In the genomic region with DNA sequence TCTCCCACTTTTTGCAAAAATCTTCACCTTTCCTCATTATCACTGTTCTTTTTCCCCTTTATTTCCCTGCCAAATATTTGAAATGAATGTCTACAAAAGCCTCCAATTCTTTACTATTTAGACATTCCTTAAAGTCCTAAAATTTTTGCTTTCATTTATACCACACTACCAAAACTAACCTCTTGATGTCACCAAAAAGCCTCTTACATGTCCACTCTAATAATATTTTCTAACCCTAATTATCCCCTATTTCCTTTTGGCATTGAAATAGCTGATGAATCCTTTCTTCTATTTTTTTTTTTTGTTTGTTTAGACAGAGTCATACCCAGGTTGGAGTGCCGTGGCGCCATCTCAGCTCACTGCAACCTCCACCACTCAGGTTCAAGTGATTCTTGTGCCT, we compare ENCODE assay signal across 12 cellular contexts. TPM values are rescaled to one million over a fixed set of nuclear protein-coding genes. Genes with fewer than 3 reads are reported as not detected.
DNase-seq lines count a peak whose midpoint lies in the region; ATAC-seq and TF ChIP-seq lines count a peak whose summit lies in the region.
"Had no signal": no experiment of that assay in that cellular context is flagged by ENCODE, and none has a peak within 500 bp of the region (broad histone marks: within the 10 kb centered on the region; RNA-seq: fewer than 3 reads in every experiment).

No MANE protein-coding gene starts in this region.

- DNase-seq in stimulated activated naive CD8-positive, alpha-beta T cell treated with anti-CD3 and anti-CD28 coated beads, Interleukin-15, Interleukin-2, amounts not matched to agents 100 U/mL and 50 U/mL, for 24 hours = no peak
- peak; percentile 15 for DNase-seq in NCI-H2196 (lab: John Stamatoyannopoulos, UW; ENCODE audit: unreplicated experiment)
- DNase-seq in epithelial cell of proximal tubule (ENCODE audit: low read depth) = no peak
- DNase-seq in upper lobe of right lung = no peak
- DNase-seq in NCI-H524 (lab: John Stamatoyannopoulos, UW) = no peak
- DNase-seq in NCI-H128 (lab: John Stamatoyannopoulos, UW; ENCODE audit: unreplicated experiment) = no peak
- DNase-seq: mesenchymal stem cell, NCI-H1105, T-helper 17 cell had no signal

- no peaks in the 10 kb centered on the region for H3K9me3 ChIP-seq in upper lobe of right lung

- H3K4me3 Mint-ChIP-seq in stimulated activated naive CD8-positive, alpha-beta T cell treated with anti-CD3 and anti-CD28 coated beads, Interleukin-15, Interleukin-2, amounts not matched to agents 100 ng/mL and 50 ng/mL, for 24 hours = no peak overlapping the region
- H3K4me3 Mint-ChIP-seq: T-helper 17 cell had no signal

- no peaks in the 10 kb centered on the region for H3K4me1 Mint-ChIP-seq in stimulated activated naive CD8-positive, alpha-beta T cell treated with anti-CD3 and anti-CD28 coated beads, Interleukin-15, Interleukin-2, amounts not matched to agents 100 ng/mL and 50 ng/mL, for 24 hours (ENCODE audit: low read depth)

- peak overlapping the region; percentile 50 for H3K27ac Mint-ChIP-seq in stimulated activated naive CD8-positive, alpha-beta T cell treated with anti-CD3 and anti-CD28 coated beads, Interleukin-15, Interleukin-2, amounts not matched to agents 100 ng/mL and 50 ng/mL, for 24 hours
- H3K27ac Mint-ChIP-seq: T-helper 17 cell had no signal

- peaks cover 34% of the 10 kb centered on the region for H3K27me3 Mint-ChIP-seq in stimulated activated naive CD8-positive, alpha-beta T cell treated with anti-CD3 and anti-CD28 coated beads, Interleukin-15, Interleukin-2, amounts not matched to agents 100 ng/mL and 50 ng/mL, for 24 hours

- H3K4me1 ChIP-seq in upper lobe of right lung = no peaks in the 10 kb centered on the region

- H3K27ac ChIP-seq in upper lobe of right lung = no peak overlapping the region

- H3K4me3 ChIP-seq in epithelial cell of proximal tubule (ENCODE audit: low read depth, low read length) = no peak overlapping the region
- H3K4me3 ChIP-seq in upper lobe of right lung = no peak overlapping the region
- H3K4me3 ChIP-seq: smooth muscle cell had no signal

- intact Hi-C loops in upper lobe of right lung (cut with DNase I) = loop anchor here (5.0 kb wide), 1 partner anchor 82 kb away; no protein-coding TSS in a partner anchor

- no peaks in the 10 kb centered on the region for H3K9me3 Mint-ChIP-seq in stimulated activated naive CD8-positive, alpha-beta T cell treated with anti-CD3 and anti-CD28 coated beads, Interleukin-15, Interleukin-2, amounts not matched to agents 100 ng/mL and 50 ng/mL, for 24 hours

- peaks cover 5% of the 10 kb centered on the region for H3K27me3 ChIP-seq in upper lobe of right lung

- no peak for ATAC-seq in stimulated activated naive CD8-positive, alpha-beta T cell treated with anti-CD3 and anti-CD28 coated beads, Interleukin-15, Interleukin-2, amounts not matched to agents 100 U/mL and 50 U/mL, for 24 hours
- ATAC-seq in upper lobe of right lung = no peak
- no peak for ATAC-seq in GM19023 (IDR thresholded peaks at IDR 0.05; ENCODE audit: unreplicated experiment)
- ATAC-seq: T-helper 17 cell had no signal

- no peaks in the 10 kb centered on the region for H3K36me3 ChIP-seq in upper lobe of right lung

- H3K36me3 Mint-ChIP-seq in stimulated activated naive CD8-positive, alpha-beta T cell treated with anti-CD3 and anti-CD28 coated beads, Interleukin-15, Interleukin-2, amounts not matched to agents 100 ng/mL and 50 ng/mL, for 24 hours (ENCODE audit: low read depth) = no peaks in the 10 kb centered on the region

- TF ChIP-seq CTCF in epithelial cell of proximal tubule (conservative IDR thresholded peaks at IDR 0.05; ENCODE audit: low read depth, low read length) (peak; percentile 51), upper lobe of right lung (IDR thresholded peaks at IDR 0.05) (peak; percentile 35)

RNA-seq across cellular contexts. Expression of gene NRG2, which starts 32.3 kb away (rescaled TPM):
- total RNA-seq in epithelial cell of proximal tubule (0.43 and 1.5 TPM in 2 replicates), upper lobe of right lung (1.4 TPM)

RNA-seq across cellular contexts. Expression of gene PURA, which starts 38.5 kb away (rescaled TPM):
- 6.1 and 7.7 TPM in 2 replicates for total RNA-seq in epithelial cell of proximal tubule
- 31.5 TPM for total RNA-seq in upper lobe of right lung

RNA-seq across cellular contexts. Expression of gene IGIP, which starts 50.4 kb away (rescaled TPM):
- 1.1 and 1.5 TPM in 2 replicates for total RNA-seq in epithelial cell of proximal tubule
- 17.3 TPM for total RNA-seq in upper lobe of right lung
